In genomic region chr16:10941127-10941933, GRCh38 we compare ENCODE assay signal across 2 cellular contexts.
TF ChIP-seq lines count a peak whose summit lies in the region.

No MANE protein-coding gene starts in this region.

TF ChIP-seq in GM23338, 12 proteins besides CTCF, POLR2A, EP300 and RAD21 (continued from another document):
- TF ChIP-seq ZNF331 (CRISPR knock-in tag; IDR thresholded peaks at IDR 0.05; ENCODE audit: low read depth): no peak
- no peak for TF ChIP-seq EZH2 (IDR thresholded peaks at IDR 0.05; ENCODE audit: low read depth, unreplicated experiment)
- no peak for TF ChIP-seq EZH2phosphoT487 (IDR thresholded peaks at IDR 0.05; ENCODE audit: unreplicated experiment)
- TF ChIP-seq, protein P1, sequence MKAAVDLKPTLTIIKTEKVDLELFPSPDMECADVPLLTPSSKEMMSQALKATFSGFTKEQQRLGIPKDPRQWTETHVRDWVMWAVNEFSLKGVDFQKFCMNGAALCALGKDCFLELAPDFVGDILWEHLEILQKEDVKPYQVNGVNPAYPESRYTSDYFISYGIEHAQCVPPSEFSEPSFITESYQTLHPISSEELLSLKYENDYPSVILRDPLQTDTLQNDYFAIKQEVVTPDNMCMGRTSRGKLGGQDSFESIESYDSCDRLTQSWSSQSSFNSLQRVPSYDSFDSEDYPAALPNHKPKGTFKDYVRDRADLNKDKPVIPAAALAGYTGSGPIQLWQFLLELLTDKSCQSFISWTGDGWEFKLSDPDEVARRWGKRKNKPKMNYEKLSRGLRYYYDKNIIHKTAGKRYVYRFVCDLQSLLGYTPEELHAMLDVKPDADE (IDR thresholded peaks at IDR 0.05): no peak
- no peak for TF ChIP-seq POLR2AphosphoS5 (IDR thresholded peaks at IDR 0.05; ENCODE audit: low read depth)
- no peak for TF ChIP-seq REST (IDR thresholded peaks at IDR 0.05; ENCODE audit: unreplicated experiment)
- TF ChIP-seq NANOG (IDR thresholded peaks at IDR 0.05; ENCODE audit: borderline replicate concordance): no peak
- no peak for TF ChIP-seq CREB1 (CRISPR knock-in tag; IDR thresholded peaks at IDR 0.05; ENCODE audit: low read depth)
- TF ChIP-seq ZNF114 (CRISPR knock-in tag; IDR thresholded peaks at IDR 0.05): no peak
- TF ChIP-seq JUNB (IDR thresholded peaks at IDR 0.05; ENCODE audit: unreplicated experiment): no peak
- TF ChIP-seq, protein P2, sequence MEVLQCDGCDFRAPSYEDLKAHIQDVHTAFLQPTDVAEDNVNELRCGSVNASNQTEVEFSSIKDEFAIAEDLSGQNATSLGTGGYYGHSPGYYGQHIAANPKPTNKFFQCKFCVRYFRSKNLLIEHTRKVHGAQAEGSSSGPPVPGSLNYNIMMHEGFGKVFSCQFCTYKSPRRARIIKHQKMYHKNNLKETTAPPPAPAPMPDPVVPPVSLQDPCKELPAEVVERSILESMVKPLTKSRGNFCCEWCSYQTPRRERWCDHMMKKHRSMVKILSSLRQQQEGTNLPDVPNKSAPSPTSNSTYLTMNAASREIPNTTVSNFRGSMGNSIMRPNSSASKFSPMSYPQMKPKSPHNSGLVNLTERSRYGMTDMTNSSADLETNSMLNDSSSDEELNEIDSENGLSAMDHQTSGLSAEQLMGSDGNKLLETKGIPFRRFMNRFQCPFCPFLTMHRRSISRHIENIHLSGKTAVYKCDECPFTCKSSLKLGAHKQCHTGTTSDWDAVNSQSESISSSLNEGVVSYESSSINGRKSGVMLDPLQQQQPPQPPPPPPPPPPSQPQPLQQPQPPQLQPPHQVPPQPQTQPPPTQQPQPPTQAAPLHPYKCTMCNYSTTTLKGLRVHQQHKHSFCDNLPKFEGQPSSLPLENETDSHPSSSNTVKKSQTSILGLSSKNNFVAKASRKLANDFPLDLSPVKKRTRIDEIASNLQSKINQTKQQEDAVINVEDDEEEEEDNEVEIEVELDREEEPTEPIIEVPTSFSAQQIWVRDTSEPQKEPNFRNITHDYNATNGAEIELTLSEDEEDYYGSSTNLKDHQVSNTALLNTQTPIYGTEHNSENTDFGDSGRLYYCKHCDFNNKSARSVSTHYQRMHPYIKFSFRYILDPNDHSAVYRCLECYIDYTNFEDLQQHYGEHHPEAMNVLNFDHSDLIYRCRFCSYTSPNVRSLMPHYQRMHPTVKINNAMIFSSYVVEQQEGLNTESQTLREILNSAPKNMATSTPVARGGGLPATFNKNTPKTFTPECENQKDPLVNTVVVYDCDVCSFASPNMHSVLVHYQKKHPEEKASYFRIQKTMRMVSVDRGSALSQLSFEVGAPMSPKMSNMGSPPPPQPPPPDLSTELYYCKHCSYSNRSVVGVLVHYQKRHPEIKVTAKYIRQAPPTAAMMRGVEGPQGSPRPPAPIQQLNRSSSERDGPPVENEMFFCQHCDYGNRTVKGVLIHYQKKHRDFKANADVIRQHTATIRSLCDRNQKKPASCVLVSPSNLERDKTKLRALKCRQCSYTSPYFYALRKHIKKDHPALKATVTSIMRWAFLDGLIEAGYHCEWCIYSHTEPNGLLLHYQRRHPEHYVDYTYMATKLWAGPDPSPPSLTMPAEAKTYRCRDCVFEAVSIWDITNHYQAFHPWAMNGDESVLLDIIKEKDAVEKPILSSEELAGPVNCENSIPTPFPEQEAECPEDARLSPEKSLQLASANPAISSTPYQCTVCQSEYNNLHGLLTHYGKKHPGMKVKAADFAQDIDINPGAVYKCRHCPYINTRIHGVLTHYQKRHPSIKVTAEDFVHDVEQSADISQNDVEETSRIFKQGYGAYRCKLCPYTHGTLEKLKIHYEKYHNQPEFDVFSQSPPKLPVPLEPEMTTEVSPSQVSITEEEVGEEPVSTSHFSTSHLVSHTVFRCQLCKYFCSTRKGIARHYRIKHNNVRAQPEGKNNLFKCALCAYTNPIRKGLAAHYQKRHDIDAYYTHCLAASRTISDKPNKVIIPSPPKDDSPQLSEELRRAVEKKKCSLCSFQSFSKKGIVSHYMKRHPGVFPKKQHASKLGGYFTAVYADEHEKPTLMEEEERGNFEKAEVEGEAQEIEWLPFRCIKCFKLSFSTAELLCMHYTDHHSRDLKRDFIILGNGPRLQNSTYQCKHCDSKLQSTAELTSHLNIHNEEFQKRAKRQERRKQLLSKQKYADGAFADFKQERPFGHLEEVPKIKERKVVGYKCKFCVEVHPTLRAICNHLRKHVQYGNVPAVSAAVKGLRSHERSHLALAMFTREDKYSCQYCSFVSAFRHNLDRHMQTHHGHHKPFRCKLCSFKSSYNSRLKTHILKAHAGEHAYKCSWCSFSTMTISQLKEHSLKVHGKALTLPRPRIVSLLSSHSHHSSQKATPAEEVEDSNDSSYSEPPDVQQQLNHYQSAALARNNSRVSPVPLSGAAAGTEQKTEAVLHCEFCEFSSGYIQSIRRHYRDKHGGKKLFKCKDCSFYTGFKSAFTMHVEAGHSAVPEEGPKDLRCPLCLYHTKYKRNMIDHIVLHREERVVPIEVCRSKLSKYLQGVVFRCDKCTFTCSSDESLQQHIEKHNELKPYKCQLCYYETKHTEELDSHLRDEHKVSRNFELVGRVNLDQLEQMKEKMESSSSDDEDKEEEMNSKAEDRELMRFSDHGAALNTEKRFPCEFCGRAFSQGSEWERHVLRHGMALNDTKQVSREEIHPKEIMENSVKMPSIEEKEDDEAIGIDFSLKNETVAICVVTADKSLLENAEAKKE (CRISPR knock-in tag; IDR thresholded peaks at IDR 0.05): no peak

TF ChIP-seq in endothelial cell of umbilical vein, 7 proteins besides CTCF, POLR2A, EP300 and RAD21 (continued from another document):
- no peak for TF ChIP-seq POLR2AphosphoS5 (IDR thresholded peaks at IDR 0.05; ENCODE audit: insufficient read depth, low read depth, low read length)
- no peak for TF ChIP-seq MAX (IDR thresholded peaks at IDR 0.05; ENCODE audit: insufficient read depth, insufficient read length)
- TF ChIP-seq MYC (IDR thresholded peaks at IDR 0.05; ENCODE audit: low read depth, low read length): no peak
- TF ChIP-seq FOS (IDR thresholded peaks at IDR 0.05; ENCODE audit: borderline replicate concordance, insufficient read depth, low read length): no peak
- TF ChIP-seq GATA2 (IDR thresholded peaks at IDR 0.05; ENCODE audit: insufficient read depth, insufficient read length, low read depth, low read length): no peak
- no peak for TF ChIP-seq EZH2 (IDR thresholded peaks at IDR 0.05; ENCODE audit: borderline replicate concordance, low read depth, low read length, severe bottlenecking)
